ENCODE assay signal across 13 cellular contexts in genomic region chr11:76935030-76935429, GRCh38.
"Had no signal": no experiment of that assay in that cellular context is flagged by ENCODE, and none has a peak within 500 bp of the region (broad histone marks: within the 10 kb centered on the region; RNA-seq: fewer than 3 reads in every experiment).

No MANE protein-coding gene starts in this region.

- H3K36me3 ChIP-seq: right atrium auricular region had no signal

- H3K4me3 ChIP-seq: left ventricle myocardium inferior, right atrium auricular region had no signal

- H3K27me3 ChIP-seq: right atrium auricular region had no signal

- DNase-seq: activated CD4-positive, alpha-beta T cell treated with anti-CD3 and anti-CD28 coated beads for 48 hours; activated CD8-positive, alpha-beta memory T cell treated with anti-CD3 and anti-CD28 coated beads, Interleukin-2, amount 50 U/mL, for 4 hours; activated CD8-positive, alpha-beta T cell treated with anti-CD3 and anti-CD28 coated beads, Interleukin-2, amount 10 ng/mL, durations not matched to agents 7 days and 5 days; activated gamma-delta T cell; activated T-cell treated with anti-CD3 and anti-CD28 coated beads, Interleukin-2, amount 50 U/mL, for 48 hours; amygdala; hippocampal formation; left ventricle myocardium inferior; nephron progenitor cell; stimulated activated CD4-positive, alpha-beta T cell treated with anti-CD3 and anti-CD28 coated beads, Interleukin-2, amount 100 ng/mL, for 48 hours had no signal

- H3K27ac ChIP-seq: left ventricle myocardium inferior, right atrium auricular region had no signal

- H3K4me1 ChIP-seq: left ventricle myocardium inferior, right atrium auricular region had no signal

- ATAC-seq: activated CD8-positive, alpha-beta T cell treated with anti-CD3 and anti-CD28 coated beads, Interleukin-2, amount 10 ng/mL, durations not matched to agents 7 days and 5 days; activated naive CD4-positive, alpha-beta T cell treated with anti-CD3 and anti-CD28 coated beads, Interleukin-2, amount 50 U/mL, for 72 hours; stimulated activated memory B cell treated with anti-CD40 and anti-IgM and Interleukin-4, amounts not matched to agents 10 μg/mL and 1 μg/mL and 100 μg/mL, for 72 hours had no signal
